20 cellular contexts compared by ENCODE assay signal in genomic region chr3:169091196-169091595, GRCh38.
DNase-seq lines count a peak whose midpoint lies in the region; ATAC-seq and TF ChIP-seq lines count a peak whose summit lies in the region.
"Had no signal": no experiment of that assay in that cellular context is flagged by ENCODE, and none has a peak within 500 bp of the region (broad histone marks: within the 10 kb centered on the region; RNA-seq: fewer than 3 reads in every experiment).

No MANE protein-coding gene starts in this region.

- H3K27ac Mint-ChIP-seq in stimulated activated effector memory CD8-positive, alpha-beta T cell treated with anti-CD3 and anti-CD28 coated beads, Interleukin-12 subunit alpha, Interleukin-12 subunit beta, amount 100 ng/mL, for 72 hours: no peak overlapping the region
- H3K27ac Mint-ChIP-seq: B cell; stimulated activated memory B cell treated with anti-CD40 and anti-IgM and Interleukin-4, amounts not matched to agents 10 μg/mL and 1 μg/mL and 100 μg/mL, for 72 hours; WTC11 had no signal

- no peak overlapping the region for H3K4me2 ChIP-seq in neuronal stem cell (ENCODE audit: insufficient read depth, low read length, poor library complexity, severe bottlenecking)
- H3K4me2 ChIP-seq: PC-9 had no signal

- no peaks in the 10 kb centered on the region for H3K79me1 ChIP-seq in neuronal stem cell (ENCODE audit: low read depth, low read length)

- no peak overlapping the region for H2BK5ac ChIP-seq in neuronal stem cell (ENCODE audit: low read length)

- H3K4me1 ChIP-seq in neuronal stem cell (ENCODE audit: control insufficient read depth in 2 of 2, insufficient read depth in 1 of 2, low read depth in 1 of 2, low read length in 2 of 2): no peaks in the 10 kb centered on the region
- H3K4me1 ChIP-seq: sigmoid colon, upper lobe of left lung had no signal

- H3K36me3 ChIP-seq in BJ (ENCODE audit: control insufficient read depth, insufficient read depth, low read length) (no peaks in the 10 kb centered on the region), neuronal stem cell (replicated peaks in 1 of 2; ENCODE audit: control insufficient read depth in 2 of 2, insufficient read depth in 2 of 2, low read length in 2 of 2) (no peaks in the 10 kb centered on the region)
- H3K36me3 ChIP-seq: sigmoid colon had no signal

- H4K8ac ChIP-seq in neuronal stem cell (ENCODE audit: low read depth, low read length): no peak overlapping the region

- H3K23ac ChIP-seq in neuronal stem cell (ENCODE audit: low read depth, low read length, poor library complexity): no peak overlapping the region

- no peak overlapping the region for H2BK120ac ChIP-seq in neuronal stem cell (ENCODE audit: low read depth, low read length)

- H3K4me3 Mint-ChIP-seq in stimulated activated effector memory CD8-positive, alpha-beta T cell treated with anti-CD3 and anti-CD28 coated beads, Interleukin-12 subunit alpha, Interleukin-12 subunit beta, amount 100 ng/mL, for 72 hours: no peak overlapping the region
- H3K4me3 Mint-ChIP-seq: B cell; stimulated activated memory B cell treated with anti-CD40 and anti-IgM and Interleukin-4, amounts not matched to agents 10 μg/mL and 1 μg/mL and 100 μg/mL, for 72 hours; WTC11 had no signal

- no peak overlapping the region for H3K18ac ChIP-seq in neuronal stem cell (ENCODE audit: low read length)

- no peak overlapping the region for H3K14ac ChIP-seq in neuronal stem cell (ENCODE audit: low read length)

- in situ Hi-C loops in astrocyte of the spinal cord (cut with HindIII; ENCODE audit: low sequenced_read_pairs): no loop called here

- H2AK5ac ChIP-seq in neuronal stem cell (ENCODE audit: low read depth, low read length): no peak overlapping the region

- H3K4me3 ChIP-seq in BJ (ENCODE audit: low read depth, low read length) (no peak overlapping the region), astrocyte of the spinal cord (ENCODE audit: low read depth, low read length) (no peak overlapping the region), foreskin fibroblast (ENCODE audit: low read depth in 1 of 2, low read length in 2 of 2) (no peak overlapping the region), neuronal stem cell (ENCODE audit: low read length in 2 of 2) (no peak overlapping the region)
- H3K4me3 ChIP-seq: dorsolateral prefrontal cortex, PC-9, sigmoid colon, upper lobe of left lung had no signal

- no CpG with 5 or more reads among the region's 2 CpGs for WGBS in neuronal stem cell (ENCODE audit: extremely low coverage in 2 of 2, insufficient read length in 2 of 2, insufficient replicate concordance in 1 of 2), 2 donors

- peaks cover 2% of the 10 kb centered on the region for H3K9me3 Mint-ChIP-seq in stimulated activated effector memory CD8-positive, alpha-beta T cell treated with anti-CD3 and anti-CD28 coated beads, Interleukin-12 subunit alpha, Interleukin-12 subunit beta, amount 100 ng/mL, for 72 hours
- H3K9me3 Mint-ChIP-seq: stimulated activated memory B cell treated with anti-CD40 and anti-IgM and Interleukin-4, amounts not matched to agents 10 μg/mL and 1 μg/mL and 100 μg/mL, for 72 hours; WTC11 had no signal

- no peaks in the 10 kb centered on the region for H3K27me3 ChIP-seq in BJ (ENCODE audit: control insufficient read depth, insufficient read depth, low read length)
- H3K27me3 ChIP-seq in neuronal stem cell (ENCODE audit: control insufficient read depth in 3 of 3, insufficient read depth in 3 of 3, low read depth in 1 of 3, low read length in 3 of 3): no peaks in the 10 kb centered on the region
- H3K27me3 ChIP-seq: sigmoid colon, upper lobe of left lung had no signal

- no peak overlapping the region for H2BK12ac ChIP-seq in neuronal stem cell (ENCODE audit: low read length)

- H3K27ac ChIP-seq in neuronal stem cell (replicated peaks; ENCODE audit: low read length): no peak overlapping the region
- H3K27ac ChIP-seq: dorsolateral prefrontal cortex, PC-9, sigmoid colon, upper lobe of left lung had no signal

- H3K4me1 Mint-ChIP-seq in stimulated activated effector memory CD8-positive, alpha-beta T cell treated with anti-CD3 and anti-CD28 coated beads, Interleukin-12 subunit alpha, Interleukin-12 subunit beta, amount 100 ng/mL, for 72 hours: no peaks in the 10 kb centered on the region
- H3K4me1 Mint-ChIP-seq: B cell; stimulated activated memory B cell treated with anti-CD40 and anti-IgM and Interleukin-4, amounts not matched to agents 10 μg/mL and 1 μg/mL and 100 μg/mL, for 72 hours had no signal

- POLR2A ChIA-PET in BJ (lab: Charles Lee): no interaction called here

- no peak overlapping the region for H2BK15ac ChIP-seq in neuronal stem cell (ENCODE audit: low read length)

- H3K4ac ChIP-seq in neuronal stem cell (ENCODE audit: low read length): no peak overlapping the region

- DNase-seq in BJ (ENCODE audit: low read depth) (peak; percentile 46), HS-5 (ENCODE audit: low read depth) (peak; percentile 42), astrocyte of the spinal cord (ENCODE audit: low read depth, low spot score) (peak; percentile 76), foreskin fibroblast (peak; percentile 56 to 80), neuronal stem cell (ENCODE audit: low spot score) (no peak), GM19240 (ENCODE audit: insufficient read length, low spot score) (no peak)
- DNase-seq in stimulated activated effector memory CD8-positive, alpha-beta T cell treated with anti-CD3 and anti-CD28 coated beads, Interleukin-12 subunit alpha, Interleukin-12 subunit beta, amount 100 ng/mL, for 72 hours (ENCODE audit: low spot score in 2 of 2): no peak
- DNase-seq: activated effector memory CD4-positive, alpha-beta T cell treated with Interleukin-2 at 50 U/mL for 16 hours; dorsolateral prefrontal cortex; KBM-7; mesendoderm; NCI-H1694; NCI-H510A; PC-9; sigmoid colon; upper lobe of left lung had no signal

- TF ChIP-seq CTCF in BJ (IDR thresholded peaks at IDR 0.05; ENCODE audit: insufficient read depth, low read depth, low read length) (no peak), astrocyte of the spinal cord (IDR thresholded peaks at IDR 0.05; ENCODE audit: low read depth, low read length) (no peak), foreskin fibroblast (IDR thresholded peaks at IDR 0.05; ENCODE audit: low read depth, low read length) (no peak)

- no peak for ATAC-seq in GM18861 (IDR thresholded peaks at IDR 0.05; ENCODE audit: unreplicated experiment)
- no peak for ATAC-seq in stimulated activated effector memory CD8-positive, alpha-beta T cell treated with anti-CD3 and anti-CD28 coated beads, Interleukin-12 subunit alpha, Interleukin-12 subunit beta, amount 100 ng/mL, for 72 hours
- ATAC-seq: stimulated activated memory B cell treated with anti-CD40 and anti-IgM and Interleukin-4, amounts not matched to agents 10 μg/mL and 1 μg/mL and 100 μg/mL, for 72 hours; WTC11 had no signal

- H4K91ac ChIP-seq in neuronal stem cell (ENCODE audit: low read depth, low read length, poor library complexity): no peak overlapping the region

- H2AFZ ChIP-seq in neuronal stem cell (ENCODE audit: low read length): no peak overlapping the region
- H2AFZ ChIP-seq: PC-9 had no signal

- H3K9me3 ChIP-seq in neuronal stem cell (replicated peaks in 1 of 2; ENCODE audit: control insufficient read depth in 2 of 2, insufficient read depth in 1 of 2, low read depth in 1 of 2, low read length in 2 of 2): no peaks in the 10 kb centered on the region
- H3K9me3 ChIP-seq: sigmoid colon, upper lobe of left lung had no signal

- H3K36me3 Mint-ChIP-seq in stimulated activated effector memory CD8-positive, alpha-beta T cell treated with anti-CD3 and anti-CD28 coated beads, Interleukin-12 subunit alpha, Interleukin-12 subunit beta, amount 100 ng/mL, for 72 hours: no peaks in the 10 kb centered on the region
- H3K36me3 Mint-ChIP-seq: stimulated activated memory B cell treated with anti-CD40 and anti-IgM and Interleukin-4, amounts not matched to agents 10 μg/mL and 1 μg/mL and 100 μg/mL, for 72 hours; WTC11 had no signal

- CTCF ChIA-PET in BJ (lab: Yijun Ruan, JAX): no interaction called here

- H3K9ac ChIP-seq in neuronal stem cell (ENCODE audit: low read depth, low read length, poor library complexity): no peak overlapping the region

Comparison
In these comparisons a context has a peak if more than half of its experiments do, and no peak if none do; other contexts are left out.
1. DNase-seq: peak in BJ (single experiment), HS-5 (single experiment), astrocyte of the spinal cord (single experiment) and foreskin fibroblast (2 of 2); none in neuronal stem cell (single experiment), stimulated activated effector memory CD8-positive, alpha-beta T cell treated with anti-CD3 and anti-CD28 coated beads, Interleukin-12 subunit alpha, Interleukin-12 subunit beta, amount 100 ng/mL, for 72 hours (0 of 2) and GM19240 (single experiment).